Comparison of ENCODE assay signal across 1 cellular context in genomic region chr9:133360400-133361393, GRCh38.
TF ChIP-seq lines count a peak whose summit lies in the region.

No MANE protein-coding gene starts in this region.

TF ChIP-seq in HCT116, 20 proteins besides CTCF, POLR2A, EP300 and RAD21:
- no peak for TF ChIP-seq MAX (IDR thresholded peaks at IDR 0.05)
- TF ChIP-seq ZFX (IDR thresholded peaks at IDR 0.05) = no peak
- TF ChIP-seq EGR1 (IDR thresholded peaks at IDR 0.05; ENCODE audit: low read depth) = no peak
- TF ChIP-seq REST (IDR thresholded peaks at IDR 0.05; ENCODE audit: low read depth) = no peak
- no peak for TF ChIP-seq CEBPB (IDR thresholded peaks at IDR 0.05; ENCODE audit: low read depth)
- TF ChIP-seq SIN3A (IDR thresholded peaks at IDR 0.05; ENCODE audit: low read depth) = no peak
- no peak for TF ChIP-seq SP1 (IDR thresholded peaks at IDR 0.05; ENCODE audit: low read depth)
- no peak for TF ChIP-seq CBX3 (IDR thresholded peaks at IDR 0.05; ENCODE audit: low read depth)
- no peak for TF ChIP-seq FOSL1 (IDR thresholded peaks at IDR 0.05; ENCODE audit: low read depth)
- TF ChIP-seq EZH2 (IDR thresholded peaks at IDR 0.05) = no peak
- no peak for TF ChIP-seq ATF3 (IDR thresholded peaks at IDR 0.05)
- no peak for TF ChIP-seq ELF1 (IDR thresholded peaks at IDR 0.05; ENCODE audit: borderline replicate concordance, low read depth)
- TF ChIP-seq EZH2phosphoT487 (IDR thresholded peaks at IDR 0.05; ENCODE audit: borderline replicate concordance) = no peak
- TF ChIP-seq ZBTB33 (IDR thresholded peaks at IDR 0.05; ENCODE audit: extremely low read depth, insufficient replicate concordance, low read length) = no peak
